Comparison of ENCODE assay signal across 8 cellular contexts in the genomic region with DNA sequence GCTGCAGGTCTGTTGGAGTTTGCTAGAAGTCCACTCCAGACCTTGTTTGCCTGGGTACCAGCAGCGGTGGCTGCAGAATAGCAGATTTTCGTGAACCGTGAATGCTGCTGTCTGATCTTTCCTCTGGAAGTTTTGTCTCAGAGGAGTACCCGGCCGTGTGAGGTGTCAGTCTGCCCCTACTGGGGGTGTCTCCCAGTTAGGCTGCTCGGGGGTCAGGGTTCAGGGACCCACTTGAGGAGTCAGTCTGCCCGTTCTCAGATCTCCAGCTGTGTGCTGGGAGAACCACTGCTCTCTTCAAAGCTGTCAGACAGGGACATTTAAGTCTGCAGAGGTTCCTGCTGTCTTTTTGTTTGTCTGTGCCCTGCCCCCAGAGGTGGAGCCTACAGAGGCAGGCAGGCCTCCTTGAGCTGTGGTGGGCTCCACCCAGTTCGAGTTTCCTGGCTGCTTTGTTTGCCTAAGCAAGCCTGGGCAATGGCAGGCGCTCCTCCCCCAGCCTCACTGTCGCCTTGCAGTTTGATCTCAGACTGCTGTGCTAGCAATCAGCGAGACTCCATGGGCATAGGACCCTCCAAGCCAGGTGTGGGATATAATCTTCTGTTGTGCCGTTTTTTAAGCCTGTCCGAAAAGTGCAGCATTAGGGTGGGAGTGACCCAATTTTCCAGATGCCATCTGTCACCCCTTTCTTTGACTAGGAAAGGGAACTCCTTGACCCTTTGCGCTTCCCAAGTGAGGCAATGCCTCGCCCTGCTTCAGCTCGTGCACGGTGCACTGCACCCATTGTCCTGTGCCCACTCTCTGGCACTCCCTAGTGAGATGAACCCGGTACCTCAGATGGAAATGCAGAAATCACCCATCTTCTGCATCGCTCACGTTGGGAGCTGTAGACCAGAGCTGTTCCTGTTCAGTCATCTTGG. TPM values are rescaled to one million over a fixed set of nuclear protein-coding genes. Genes with fewer than 3 reads are reported as not detected.
DNase-seq lines count a peak whose midpoint lies in the region; TF ChIP-seq lines count a peak whose summit lies in the region.
"Not testable (repeated sequence)": the region's sequence is repeated elsewhere in the genome, so short reads cannot be mapped to it uniquely, and the experiment has no call there.

No MANE protein-coding gene starts in this region.

- H3K4me1 ChIP-seq in esophagus squamous epithelium = peaks cover 3 to 24% (median 8%) of the 10 kb centered on the region in 3 donors

- H3K27ac Mint-ChIP-seq in activated CD4-positive, alpha-beta memory T cell treated with anti-CD3 and anti-CD28 coated beads for 36 hours = peak overlapping the region; percentile 73
- not testable (repeated sequence) for H3K27ac Mint-ChIP-seq in activated naive CD4-positive, alpha-beta T cell treated with anti-CD3 and anti-CD28 coated beads, Interleukin-2, amount 50 U/mL, for 24 hours
- peak overlapping the region; percentile 84 for H3K27ac Mint-ChIP-seq in neural crest cell (ENCODE audit: unreplicated experiment)

- H3K27ac ChIP-seq in RWPE1 (peak overlapping the region; percentile 65), esophagus squamous epithelium (peak overlapping the region in 3 of 4 donors; percentile 61 to 75 (median 65))

- intact Hi-C loops in activated CD4-positive, alpha-beta memory T cell treated with anti-CD3 and anti-CD28 coated beads for 36 hours (cut with micrococcal nuclease); esophagus squamous epithelium (cut with DNase I): not testable (repeated sequence)

- POLR2A ChIA-PET in RWPE1 (lab: Yijun Ruan, JAX; ENCODE audit: low non-redundant PET); activated CD4-positive, alpha-beta memory T cell treated with anti-CD3 and anti-CD28 coated beads for 36 hours (lab: Charles Lee): not testable (repeated sequence)

- H3K36me3 Mint-ChIP-seq in activated CD4-positive, alpha-beta memory T cell treated with anti-CD3 and anti-CD28 coated beads for 36 hours = peaks cover 23% of the 10 kb centered on the region
- peaks cover 40% of the 10 kb centered on the region for H3K36me3 Mint-ChIP-seq in activated naive CD4-positive, alpha-beta T cell treated with anti-CD3 and anti-CD28 coated beads, Interleukin-2, amount 50 U/mL, for 24 hours
- H3K36me3 Mint-ChIP-seq in neural crest cell (ENCODE audit: low read depth) = peaks cover 15% of the 10 kb centered on the region

- CTCF ChIA-PET in RWPE1 (lab: Yijun Ruan, JAX); activated CD4-positive, alpha-beta memory T cell treated with anti-CD3 and anti-CD28 coated beads for 36 hours (lab: Charles Lee): not testable (repeated sequence)

- H3K4me3 ChIP-seq in esophagus squamous epithelium = peak overlapping the region in 1 of 4 donors; percentile 45

- TF ChIP-seq CTCF in RWPE1 (conservative IDR thresholded peaks at IDR 0.05; ENCODE audit: low read depth); neural crest cell (conservative IDR thresholded peaks at IDR 0.05): not testable (repeated sequence)
- TF ChIP-seq CTCF in esophagus squamous epithelium (IDR thresholded peaks at IDR 0.05) = peak in 2 of 6 experiments; percentile 11 to 27

- H3K9me3 ChIP-seq in esophagus squamous epithelium = not testable (repeated sequence)

- not testable (repeated sequence) for H3K27me3 Mint-ChIP-seq in activated CD4-positive, alpha-beta memory T cell treated with anti-CD3 and anti-CD28 coated beads for 36 hours; activated naive CD4-positive, alpha-beta T cell treated with anti-CD3 and anti-CD28 coated beads, Interleukin-2, amount 50 U/mL, for 24 hours; neural crest cell (ENCODE audit: low read depth)

- not testable (repeated sequence) for TF ChIP-seq POLR2A in esophagus squamous epithelium (IDR thresholded peaks at IDR 0.05)

- H3K9me3 Mint-ChIP-seq in activated CD4-positive, alpha-beta memory T cell treated with anti-CD3 and anti-CD28 coated beads for 36 hours = peaks cover 49% of the 10 kb centered on the region
- H3K9me3 Mint-ChIP-seq in activated naive CD4-positive, alpha-beta T cell treated with anti-CD3 and anti-CD28 coated beads, Interleukin-2, amount 50 U/mL, for 24 hours = peaks cover 29% of the 10 kb centered on the region
- peaks cover 11% of the 10 kb centered on the region for H3K9me3 Mint-ChIP-seq in neural crest cell

- H3K4me1 Mint-ChIP-seq in activated CD4-positive, alpha-beta memory T cell treated with anti-CD3 and anti-CD28 coated beads for 36 hours (ENCODE audit: low read depth) = peaks cover 25% of the 10 kb centered on the region
- H3K4me1 Mint-ChIP-seq in activated naive CD4-positive, alpha-beta T cell treated with anti-CD3 and anti-CD28 coated beads, Interleukin-2, amount 50 U/mL, for 24 hours = peaks cover 30% of the 10 kb centered on the region
- peaks cover 12% of the 10 kb centered on the region for H3K4me1 Mint-ChIP-seq in neural crest cell

- not testable (repeated sequence) for H3K27me3 ChIP-seq in esophagus squamous epithelium

- H3K4me3 Mint-ChIP-seq in activated CD4-positive, alpha-beta memory T cell treated with anti-CD3 and anti-CD28 coated beads for 36 hours = not testable (repeated sequence)
- H3K4me3 Mint-ChIP-seq in activated naive CD4-positive, alpha-beta T cell treated with anti-CD3 and anti-CD28 coated beads, Interleukin-2, amount 50 U/mL, for 24 hours = peak overlapping the region; percentile 68
- H3K4me3 Mint-ChIP-seq in neural crest cell = peak overlapping the region; percentile 60

- DNase-seq in DMS 273 (lab: John Stamatoyannopoulos, UW; ENCODE audit: unreplicated experiment) = peak; percentile 58
- peak; percentile 8 for DNase-seq in NCI-H2029 (lab: John Stamatoyannopoulos, UW)
- DNase-seq in RWPE1 (ENCODE audit: low spot score); esophagus squamous epithelium (lab: John Stamatoyannopoulos, UW); neural crest cell (ENCODE audit: low read depth, low spot score): not testable (repeated sequence)
- peak; percentile 56 for DNase-seq in activated CD4-positive, alpha-beta memory T cell treated with anti-CD3 and anti-CD28 coated beads for 36 hours
- DNase-seq in ureter (ENCODE audit: low spot score) = peak; percentile 68

- WGBS in esophagus squamous epithelium, 2 donors = 57 to 78% methylated on average over 16 of the region's 20 CpGs

- not testable (repeated sequence) for H3K36me3 ChIP-seq in esophagus squamous epithelium

RNA-seq across cellular contexts. Expression of gene ZNF337, which starts 22.5 kb away (rescaled TPM):
- 10 to 100 TPM; 12.1 to 12.5 TPM for total RNA-seq in activated CD4-positive, alpha-beta memory T cell treated with anti-CD3 and anti-CD28 coated beads for 36 hours
- 10 to 100 TPM in 1 of 4 donors, 1 to 10 TPM in 3; 5.5 to 18.9 (median 6.8) TPM for total RNA-seq in esophagus squamous epithelium
- 18.6 and 18.8 TPM in 2 replicates for total RNA-seq in neural crest cell
- 32.3 TPM for total RNA-seq in ureter
